In the genomic region with DNA sequence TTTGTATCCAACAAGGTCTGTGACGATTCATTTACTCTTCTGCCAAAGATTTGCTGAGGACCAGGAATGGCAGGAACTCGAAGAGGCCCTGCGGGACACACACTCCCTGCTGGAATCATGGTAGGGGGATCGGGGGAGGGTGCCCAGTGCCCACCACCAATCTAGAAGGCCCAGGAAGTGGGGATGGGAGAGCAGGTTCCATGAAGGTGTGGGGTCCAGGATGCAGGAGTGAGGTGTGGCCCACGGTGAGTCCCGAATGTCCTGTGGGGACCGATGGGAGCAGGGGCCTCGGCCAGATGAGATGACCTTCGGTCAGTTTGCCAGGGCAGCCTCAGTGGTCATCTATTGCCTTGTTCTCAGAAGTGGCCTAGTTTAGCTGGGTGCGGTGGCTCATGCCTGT, we compare ENCODE assay signal across 20 cellular contexts.
DNase-seq lines count a peak whose midpoint lies in the region; ATAC-seq and TF ChIP-seq lines count a peak whose summit lies in the region.
"Had no signal": no experiment of that assay in that cellular context is flagged by ENCODE, and none has a peak within 500 bp of the region (broad histone marks: within the 10 kb centered on the region; RNA-seq: fewer than 3 reads in every experiment).

No MANE protein-coding gene starts in this region.

- POLR2A ChIA-PET in PC-9 (lab: Charles Lee; ENCODE audit: unreplicated experiment): no interaction called here

- H4K20me1 ChIP-seq in PC-9 (ENCODE audit: insufficient read depth): no peaks in the 10 kb centered on the region
- H4K20me1 ChIP-seq: BLaER1 had no signal

- BruUV-seq in PC-9 (replicated peaks; lab: Mats Ljungman, UMichigan): no TSS peak

- intact Hi-C loops in lower lobe of right lung (cut with DNase I) (no loop called here), ascending aorta (cut with DNase I) (no loop called here), PC-9 (cut with micrococcal nuclease; ENCODE audit: unreplicated experiment) (no loop called here)

- H3K27me3 Mint-ChIP-seq in osteocyte (ENCODE audit: unreplicated experiment): peaks cover 11% of the 10 kb centered on the region

- peak; percentile 20 for DNase-seq in activated CD8-positive, alpha-beta memory T cell treated with anti-CD3 and anti-CD28 coated beads, Interleukin-2, amount 50 U/mL, for 48 hours
- no peak for DNase-seq in activated CD8-positive, alpha-beta memory T cell treated with anti-CD3 and anti-CD28 coated beads, Interleukin-2, amount 50 U/mL, for 4 hours
- DNase-seq in lower lobe of right lung (peak; percentile 14), osteocyte (ENCODE audit: extremely low spot score, unreplicated experiment) (peak; percentile 67), amniotic stem cell (lab: John Stamatoyannopoulos, UW) (no peak), ascending aorta (ENCODE audit: low spot score in 2 of 2) (no peak), PC-9 (no peak)
- DNase-seq: CD8-positive, alpha-beta memory T cell; DMS 273 treated with DMSO at 0.1 percent for 48 hours; GOT3; HFFc6; KG1; NCI-H1048; NCI-H2107; NK-92 treated with Interleukin-12 subunit alpha and Interleukin-12 subunit beta, amount 100 ng/mL, for 24 hours had no signal

- H3K4me3 ChIP-seq in lower lobe of right lung (no peak overlapping the region), ascending aorta (no peak overlapping the region), PC-9 (no peak overlapping the region)
- H3K4me3 ChIP-seq: BLaER1, SJSA1 had no signal

- H3K4me3 Mint-ChIP-seq in osteocyte (ENCODE audit: unreplicated experiment): no peak overlapping the region
- H3K4me3 Mint-ChIP-seq: CD8-positive, alpha-beta memory T cell; HFFc6 had no signal

- H3K27ac ChIP-seq in lower lobe of right lung: no peak overlapping the region
- H3K27ac ChIP-seq in ascending aorta: no peak overlapping the region
- H3K27ac ChIP-seq in PC-9: no peak overlapping the region
- H3K27ac ChIP-seq: 22Rv1, BLaER1, HL-60, SJSA1 had no signal

- H3K4me1 Mint-ChIP-seq in osteocyte (ENCODE audit: unreplicated experiment): no peaks in the 10 kb centered on the region
- H3K4me1 Mint-ChIP-seq: CD8-positive, alpha-beta memory T cell had no signal

- peaks cover 11% of the 10 kb centered on the region for H3K27me3 ChIP-seq in lower lobe of right lung (ENCODE audit: low read depth)
- no peaks in the 10 kb centered on the region for H3K27me3 ChIP-seq in ascending aorta
- peaks cover 99% of the 10 kb centered on the region for H3K27me3 ChIP-seq in PC-9 (ENCODE audit: insufficient read depth, low read depth)
- H3K27me3 ChIP-seq: BLaER1, SJSA1 had no signal

- no peaks in the 10 kb centered on the region for H3K36me3 Mint-ChIP-seq in osteocyte (ENCODE audit: unreplicated experiment)
- H3K36me3 Mint-ChIP-seq: CD8-positive, alpha-beta memory T cell had no signal

- no peak overlapping the region for H3K27ac Mint-ChIP-seq in osteocyte (ENCODE audit: unreplicated experiment)
- H3K27ac Mint-ChIP-seq: HFFc6 had no signal

- H3K4me2 ChIP-seq in PC-9: no peak overlapping the region
- H3K4me2 ChIP-seq: BLaER1 had no signal

- H3K4me1 ChIP-seq in lower lobe of right lung (no peaks in the 10 kb centered on the region), ascending aorta (no peaks in the 10 kb centered on the region), PC-9 (replicated peaks; ENCODE audit: insufficient read depth) (no peaks in the 10 kb centered on the region)
- H3K4me1 ChIP-seq: BLaER1, SJSA1 had no signal

- ATAC-seq in lower lobe of right lung (no peak), GM21619 (IDR thresholded peaks at IDR 0.05; ENCODE audit: unreplicated experiment) (no peak)

- H3K79me2 ChIP-seq in PC-9 (ENCODE audit: low read depth): no peaks in the 10 kb centered on the region

- H3K9me3 Mint-ChIP-seq in osteocyte (ENCODE audit: unreplicated experiment): peaks cover 5% of the 10 kb centered on the region
- H3K9me3 Mint-ChIP-seq: CD8-positive, alpha-beta memory T cell had no signal

- no peaks in the 10 kb centered on the region for H3F3A ChIP-seq in PC-9 (ENCODE audit: insufficient read depth, low read depth)

- no peaks in the 10 kb centered on the region for H3K36me3 ChIP-seq in lower lobe of right lung
- no peaks in the 10 kb centered on the region for H3K36me3 ChIP-seq in ascending aorta
- no peaks in the 10 kb centered on the region for H3K36me3 ChIP-seq in PC-9 (ENCODE audit: low read depth)
- H3K36me3 ChIP-seq: BLaER1, SJSA1 had no signal

- TF ChIP-seq CTCF in lower lobe of right lung (IDR thresholded peaks at IDR 0.05) (no peak), osteocyte (IDR thresholded peaks at IDR 0.05) (no peak), ascending aorta (IDR thresholded peaks at IDR 0.05) (no peak), PC-9 (conservative IDR thresholded peaks at IDR 0.05) (no peak)

- no peaks in the 10 kb centered on the region; the same call in 1 of the 2 replicates for H3K9me2 ChIP-seq in PC-9 (ENCODE audit: insufficient read depth)

- H3K9me3 ChIP-seq in lower lobe of right lung: no peaks in the 10 kb centered on the region
- H3K9me3 ChIP-seq in ascending aorta: no peaks in the 10 kb centered on the region
- no peaks in the 10 kb centered on the region for H3K9me3 ChIP-seq in PC-9 (ENCODE audit: insufficient read depth, low read depth)
- H3K9me3 ChIP-seq: BLaER1, SJSA1 had no signal

- CTCF ChIA-PET in PC-9 (lab: Charles Lee): no interaction called here

- H2AFZ ChIP-seq in PC-9: no peak overlapping the region

Comparison
In these comparisons a context has a peak if more than half of its experiments do, and no peak if none do; other contexts are left out.
1. DNase-seq: peak in activated CD8-positive, alpha-beta memory T cell treated with anti-CD3 and anti-CD28 coated beads, Interleukin-2, amount 50 U/mL, for 48 hours (single experiment), lower lobe of right lung (single experiment) and osteocyte (single experiment); none in activated CD8-positive, alpha-beta memory T cell treated with anti-CD3 and anti-CD28 coated beads, Interleukin-2, amount 50 U/mL, for 4 hours (single experiment), amniotic stem cell (single experiment), ascending aorta (0 of 2) and PC-9 (0 of 2).